ENCODE assay signal across 8 cellular contexts in the genomic region with DNA sequence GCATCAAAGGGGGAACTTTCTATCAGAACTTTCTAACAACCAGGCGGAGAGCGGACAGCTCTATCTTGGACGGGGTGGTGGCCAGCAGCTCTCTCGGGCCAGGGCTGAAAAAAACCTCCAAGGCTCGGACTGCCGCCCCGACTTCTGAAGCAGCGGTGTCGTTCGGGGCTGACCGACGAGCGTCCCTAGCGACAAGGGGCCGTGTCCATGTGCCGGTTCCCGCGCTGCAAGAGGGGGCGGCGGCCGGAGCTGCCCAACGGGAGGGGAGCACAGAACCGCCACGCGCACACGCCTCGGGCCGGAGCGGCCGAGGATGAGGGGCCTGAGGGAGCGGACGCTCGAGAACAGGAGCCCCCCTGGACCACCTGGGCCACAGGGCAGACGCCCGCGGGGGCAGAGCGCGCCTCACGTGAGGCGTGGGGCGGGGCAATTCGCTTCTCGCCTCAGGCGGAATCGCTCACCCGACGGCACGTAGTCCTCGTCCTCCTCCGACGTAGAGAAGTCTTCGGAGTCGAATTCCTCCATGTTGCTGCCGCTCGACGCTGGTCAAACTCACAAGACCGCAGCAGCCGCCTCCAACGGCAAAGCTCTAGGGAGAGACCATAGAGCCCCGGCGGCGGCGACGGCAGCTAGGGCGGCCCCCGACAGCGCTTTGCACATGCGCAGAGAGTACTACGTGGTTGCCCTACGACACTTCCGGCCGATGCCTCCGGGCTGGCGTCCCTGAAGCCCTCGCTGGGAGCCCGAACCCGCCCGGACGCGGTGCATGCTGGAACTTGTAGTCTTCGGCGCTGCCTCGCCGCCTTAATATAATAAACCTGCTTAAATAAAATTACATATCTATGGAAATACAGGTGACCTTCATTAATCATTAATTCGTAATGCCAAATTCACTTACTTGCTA. TPM values are rescaled to one million over a fixed set of nuclear protein-coding genes. Genes with fewer than 3 reads are reported as not detected.
DNase-seq lines count a peak whose midpoint lies in the region; ATAC-seq and TF ChIP-seq lines count a peak whose summit lies in the region.

A gene (minus strand): TSS at position 676 of the 904 bp plus-strand sequence. CDS start 151 bp downstream, at position 525.

- H3K9me3 Mint-ChIP-seq in Calu3 (ENCODE audit: low read depth, unreplicated experiment): no peaks in the 10 kb centered on the region
- no peaks in the 10 kb centered on the region for H3K9me3 Mint-ChIP-seq in endothelial cell (ENCODE audit: unreplicated experiment)

- peak within 1 kb of the TSS; percentile 83 for H3K9ac ChIP-seq in HUES64 (ENCODE audit: low read depth, low read length)
- H3K9ac ChIP-seq in OCI-LY1 (ENCODE audit: low read length): peak within 1 kb of the TSS; percentile 82

- DNase-seq in Calu3 (peak; percentile 97), endothelial cell (ENCODE audit: low spot score) (peak; percentile 94), midbrain (lab: John Stamatoyannopoulos, UW) (peak; percentile 96)
- peak; percentile 97 for DNase-seq in activated CD8-positive, alpha-beta memory T cell treated with anti-CD3 and anti-CD28 coated beads, Interleukin-2, amount 50 U/mL, for 48 hours
- peak; percentile 89 to 95 for DNase-seq in stimulated activated CD8-positive, alpha-beta memory T cell treated with anti-CD3 and anti-CD28 coated beads, Interleukin-2, amount 100 ng/mL, for 1 hour (ENCODE audit: low read depth in 2 of 2)

- H3K27me3 ChIP-seq in HUES64 (ENCODE audit: insufficient read depth, low read length) (no peaks in the 10 kb centered on the region), OCI-LY1 (ENCODE audit: insufficient read depth, low read length) (no peaks in the 10 kb centered on the region)

- H3K27ac ChIP-seq in HUES64 (ENCODE audit: low read depth, low read length) (peak within 1 kb of the TSS; percentile 85), OCI-LY1 (ENCODE audit: low read depth, low read length, poor library complexity, severe bottlenecking) (peak within 1 kb of the TSS; percentile 60)

- peak within 1 kb of the TSS; percentile 97 for H3K4me2 ChIP-seq in OCI-LY1 (ENCODE audit: low read length)

- TSS peak; percentile 35 for BruUV-seq in Calu3 (replicated peaks; lab: Mats Ljungman, UMichigan)

- peak; percentile 93 for ATAC-seq in GM21423 (IDR thresholded peaks at IDR 0.05; ENCODE audit: unreplicated experiment)

- H3K4me1 Mint-ChIP-seq in Calu3 (ENCODE audit: low read depth, unreplicated experiment): peaks cover 24% of the 10 kb centered on the region
- peaks cover 14% of the 10 kb centered on the region for H3K4me1 Mint-ChIP-seq in endothelial cell (ENCODE audit: unreplicated experiment)

- TF ChIP-seq CTCF in Calu3 (IDR thresholded peaks at IDR 0.05; ENCODE audit: unreplicated experiment) (no peak), OCI-LY1 (IDR thresholded peaks at IDR 0.05; ENCODE audit: low read length) (no peak), endothelial cell (IDR thresholded peaks at IDR 0.05; ENCODE audit: unreplicated experiment) (no peak)

- H3K4me1 ChIP-seq in HUES64 (ENCODE audit: insufficient read depth, low read length) (no peaks in the 10 kb centered on the region), OCI-LY1 (ENCODE audit: insufficient read depth, low read length, severe bottlenecking) (peaks cover 30% of the 10 kb centered on the region)

- H3K9me2 ChIP-seq in OCI-LY1 (ENCODE audit: low read depth, low read length): no peaks in the 10 kb centered on the region

- H3K27ac Mint-ChIP-seq in Calu3 (ENCODE audit: unreplicated experiment) (peak within 1 kb of the TSS; percentile 91), endothelial cell (ENCODE audit: unreplicated experiment) (peak within 1 kb of the TSS; percentile 94)

- CTCF ChIA-PET in Calu3 (lab: Charles Lee): interaction anchor here (0.6 to 2.3 kb wide), 10 partner anchors 12 to 314 kb away, joined by 3 to 28 read pairs (median 4); no protein-coding TSS in a partner anchor

- H3K9me3 ChIP-seq in HUES64 (ENCODE audit: insufficient read depth, low read depth, low read length) (no peaks in the 10 kb centered on the region), OCI-LY1 (ENCODE audit: low read length) (no peaks in the 10 kb centered on the region)

- H4K20me1 ChIP-seq in OCI-LY1 (ENCODE audit: insufficient read depth, low read length): no peaks in the 10 kb centered on the region

- H3K36me3 ChIP-seq in HUES64 (ENCODE audit: insufficient read depth, low read length) (0 out of 2 replicates have a peak, but pooled peaks cover 2% of the 10 kb centered on the region), OCI-LY1 (ENCODE audit: insufficient read depth, low read length) (no peaks in the 10 kb centered on the region; the same call in 1 of the 2 replicates)

- H3F3A ChIP-seq in OCI-LY1 (ENCODE audit: insufficient read depth, low read length): no peaks in the 10 kb centered on the region

- H3K27me3 Mint-ChIP-seq in Calu3 (ENCODE audit: unreplicated experiment) (no peaks in the 10 kb centered on the region), endothelial cell (ENCODE audit: unreplicated experiment) (peaks cover 8% of the 10 kb centered on the region)

- intact Hi-C loops in Calu3 (cut with micrococcal nuclease; ENCODE audit: unreplicated experiment): loop anchor here (10.0 kb wide), 1 partner anchor 1752 kb away; no protein-coding TSS in a partner anchor

- peak within 1 kb of the TSS; percentile 85 for H3K4me3 Mint-ChIP-seq in Calu3 (ENCODE audit: low read depth, unreplicated experiment)
- H3K4me3 Mint-ChIP-seq in endothelial cell (ENCODE audit: unreplicated experiment): peak within 1 kb of the TSS; percentile 93

- peaks cover 44% of the 10 kb centered on the region for H3K36me3 Mint-ChIP-seq in Calu3 (ENCODE audit: insufficient read depth, unreplicated experiment)
- peaks cover 4% of the 10 kb centered on the region for H3K36me3 Mint-ChIP-seq in endothelial cell (ENCODE audit: low read depth, unreplicated experiment)

- under 1% methylated on average over 85 of the region's 85 CpGs for WGBS in HUES64

- peaks cover 11% of the 10 kb centered on the region; the same call in 1 of the 2 replicates for H3K79me2 ChIP-seq in OCI-LY1 (ENCODE audit: insufficient read depth, low read length)

- peak within 1 kb of the TSS; percentile 97 for H2AFZ ChIP-seq in OCI-LY1 (ENCODE audit: low read length)

- peak within 1 kb of the TSS; percentile 87 for H3K4me3 ChIP-seq in HUES64 (ENCODE audit: low read length)
- H3K4me3 ChIP-seq in OCI-LY1 (ENCODE audit: low read depth, low read length, poor library complexity, severe bottlenecking): peak within 1 kb of the TSS; percentile 80

RNA-seq across cellular contexts. Expression of the gene that starts here (rescaled TPM):
- total RNA-seq in Calu3 (2022) (64.1 and 70.9 TPM in 2 replicates), endothelial cell (ENCODE audit: unreplicated experiment) (65.7 TPM)
- polyA plus RNA-seq in HUES64 (2013, experiment 1 of 2): 62.1 TPM
- polyA plus RNA-seq in HUES64 (2013, experiment 2 of 2): 84.1 TPM

Comparison
In these comparisons a context has a peak if more than half of its experiments do, and no peak if none do; other contexts are left out.
1. Peak in every context shown above with its lines: DNase-seq, ATAC-seq, H3K4me3 ChIP-seq and H3K27ac ChIP-seq.